8 cellular contexts compared by ENCODE assay signal in genomic region chr19:37979547-37980082, GRCh38.
DNase-seq lines count a peak whose midpoint lies in the region; ATAC-seq and TF ChIP-seq lines count a peak whose summit lies in the region.

No MANE protein-coding gene starts in this region.

- no peaks in the 10 kb centered on the region for H4K20me1 ChIP-seq in H9 (ENCODE audit: control insufficient read depth, insufficient read depth, insufficient read length)

- CTCF ChIA-PET in Calu3 (lab: Charles Lee), result no interaction called here

- no peak overlapping the region for H4K5ac ChIP-seq in H9 (ENCODE audit: insufficient read length, low read depth, low read length)

- no peaks in the 10 kb centered on the region for H3K4me1 ChIP-seq in H9 (ENCODE audit: insufficient read depth, low read length)

- peak; percentile 70 for ATAC-seq in left lobe of liver
- ATAC-seq in activated T-cell treated with anti-CD3 and anti-CD28 coated beads, Interleukin-2, amount 50 U/mL, for 72 hours (replicated peaks in 1 of 2), result no peak

- TF ChIP-seq CTCF in Calu3 (IDR thresholded peaks at IDR 0.05; ENCODE audit: unreplicated experiment) (no peak), H9 (conservative IDR thresholded peaks at IDR 0.05) (no peak)

- H2AK5ac ChIP-seq in H9 (ENCODE audit: insufficient read length, low read length), result no peak overlapping the region

- no peak overlapping the region for H3K56ac ChIP-seq in H9 (ENCODE audit: insufficient read length, low read depth, low read length)

- H3K14ac ChIP-seq in H9 (ENCODE audit: insufficient read depth, low read length), result peak overlapping the region; percentile 3; the same call in 1 of the 2 replicates

- H3K27me3 ChIP-seq in H9 (ENCODE audit: insufficient read depth, low read length), result no peaks in the 10 kb centered on the region
- H3K27me3 ChIP-seq in MG63, result no peaks in the 10 kb centered on the region

- H3K27ac ChIP-seq in H9 (ENCODE audit: insufficient read length, low read depth, low read length), result no peak overlapping the region

- BruUV-seq in Calu3 (replicated peaks; lab: Mats Ljungman, UMichigan), result no TSS peak

- no peak overlapping the region for H3K4me3 ChIP-seq in MG63

- H3K9ac ChIP-seq in H9 (ENCODE audit: extremely low read depth, insufficient read length, low read length), result no peak overlapping the region

- H2BK20ac ChIP-seq in H9 (ENCODE audit: low read depth, low read length, poor library complexity, severe bottlenecking), result no peak overlapping the region

- no peak overlapping the region for H3T11ph ChIP-seq in H9 (ENCODE audit: low read length)

- H3K4me1 Mint-ChIP-seq in Calu3 (ENCODE audit: low read depth, unreplicated experiment) (peaks cover 27% of the 10 kb centered on the region), H9 (peaks cover 28 to 30% of the 10 kb centered on the region in 2 experiments)
- no peaks in the 10 kb centered on the region for H3K4me1 Mint-ChIP-seq in activated T-cell treated with anti-CD3 and anti-CD28 coated beads, Interleukin-2, amount 50 U/mL, for 72 hours (ENCODE audit: low read depth)

- DNase-seq in Calu3, result peak; percentile 45
- DNase-seq in H9, result no peak
- peak; percentile 11 for DNase-seq in NCI-H446 treated with DMSO at 0.1 percent for 48 hours (lab: John Stamatoyannopoulos, UW)
- DNase-seq in left lobe of liver (ENCODE audit: low spot score), result no peak
- DNase-seq in ecto neural progenitor cell (ENCODE audit: low spot score), result no peak
- no peak for DNase-seq in activated CD4-positive, alpha-beta T cell treated with anti-CD3 and anti-CD28 coated beads for 1 hour
- DNase-seq in activated T-cell treated with anti-CD3 and anti-CD28 coated beads, Interleukin-2, amount 50 U/mL, for 72 hours, result no peak
- DNase-seq in MG63, result no peak

- 0 out of 2 replicates have a peak, but pooled peaks cover 2% of the 10 kb centered on the region for H3K36me3 ChIP-seq in MG63

- WGBS in H9 (ENCODE audit: extremely low coverage, insufficient read length, low lambda C conversion rate), result no CpG with 5 or more reads among the region's 13 CpGs

- peaks cover 4% of the 10 kb centered on the region for H3K79me1 ChIP-seq in H9 (ENCODE audit: insufficient read depth, low read depth, low read length, poor library complexity, severe bottlenecking)

- H3K4me2 ChIP-seq in H9 (ENCODE audit: insufficient read depth, insufficient read length, low read length), result no peak overlapping the region

- H2BK12ac ChIP-seq in H9 (ENCODE audit: insufficient read length, low read depth, low read length), result no peak overlapping the region

- H3K79me2 ChIP-seq in H9 (ENCODE audit: insufficient read depth, low read length), result no peaks in the 10 kb centered on the region; the same call in 1 of the 2 replicates

- no peaks in the 10 kb centered on the region for H3K23me2 ChIP-seq in H9 (ENCODE audit: insufficient read length, low read depth, low read length, poor library complexity, severe bottlenecking)

- H3K9me3 ChIP-seq in H9 (ENCODE audit: control insufficient read depth, low read depth, low read length), result no peaks in the 10 kb centered on the region
- no peaks in the 10 kb centered on the region for H3K9me3 ChIP-seq in MG63

- H3K23ac ChIP-seq in H9 (ENCODE audit: insufficient read length, low read depth, low read length), result no peak overlapping the region

- no peak overlapping the region for H3K4me3 Mint-ChIP-seq in Calu3 (ENCODE audit: low read depth, unreplicated experiment)
- no peak overlapping the region for H3K4me3 Mint-ChIP-seq in H9
- no peak overlapping the region for H3K4me3 Mint-ChIP-seq in activated T-cell treated with anti-CD3 and anti-CD28 coated beads, Interleukin-2, amount 50 U/mL, for 72 hours

- H2BK120ac ChIP-seq in H9 (ENCODE audit: low read depth, low read length, poor library complexity, severe bottlenecking), result no peak overlapping the region

- H3K27me3 Mint-ChIP-seq in Calu3 (ENCODE audit: unreplicated experiment), result no peaks in the 10 kb centered on the region
- no peaks in the 10 kb centered on the region for H3K27me3 Mint-ChIP-seq in H9 (ENCODE audit: low read depth)
- no peaks in the 10 kb centered on the region for H3K27me3 Mint-ChIP-seq in activated T-cell treated with anti-CD3 and anti-CD28 coated beads, Interleukin-2, amount 50 U/mL, for 72 hours (ENCODE audit: low read depth)

- H3K18ac ChIP-seq in H9 (ENCODE audit: insufficient read length, low read depth, low read length), result no peak overlapping the region

- H3K9me3 Mint-ChIP-seq in Calu3 (ENCODE audit: low read depth, unreplicated experiment) (no peaks in the 10 kb centered on the region), H9 (no peaks in the 10 kb centered on the region)
- peaks cover 0 to 2% of the 10 kb centered on the region in 2 donors for H3K9me3 Mint-ChIP-seq in activated T-cell treated with anti-CD3 and anti-CD28 coated beads, Interleukin-2, amount 50 U/mL, for 72 hours

- no peak overlapping the region for H2AFZ ChIP-seq in H9 (ENCODE audit: low read length)

- intact Hi-C loops in Calu3 (cut with micrococcal nuclease; ENCODE audit: unreplicated experiment), result loop anchor here (5.0 kb wide), 1 partner anchor 72 kb away; the partner anchor contains the start of genes SIPA1L3 and WDR87

- no peak overlapping the region for H4K8ac ChIP-seq in H9 (replicated peaks; ENCODE audit: insufficient read length, low read depth, low read length)

- H2BK5ac ChIP-seq in H9 (ENCODE audit: insufficient read length, low read length), result no peak overlapping the region

- H3K27ac Mint-ChIP-seq in Calu3 (ENCODE audit: unreplicated experiment) (no peak overlapping the region), H9 (peak overlapping the region in 2 of 3 experiments; percentile 72 to 92; a peak in 5 of 7 replicates)
- H3K27ac Mint-ChIP-seq in activated T-cell treated with anti-CD3 and anti-CD28 coated beads, Interleukin-2, amount 50 U/mL, for 72 hours, result no peak overlapping the region

- peaks cover 3% of the 10 kb centered on the region for H3K36me3 Mint-ChIP-seq in Calu3 (ENCODE audit: insufficient read depth, unreplicated experiment)
- peaks cover 2 to 6% (median 5%) of the 10 kb centered on the region in 3 experiments; a peak in 5 of 7 replicates for H3K36me3 Mint-ChIP-seq in H9 (ENCODE audit: insufficient read depth in 1 of 3, low read depth in 3 of 3)
- H3K36me3 Mint-ChIP-seq in activated T-cell treated with anti-CD3 and anti-CD28 coated beads, Interleukin-2, amount 50 U/mL, for 72 hours (ENCODE audit: insufficient read depth in 2 of 2), result peaks cover 0 to 2% of the 10 kb centered on the region in 2 donors

- H2BK15ac ChIP-seq in H9 (ENCODE audit: low read depth, low read length), result no peak overlapping the region

- H4K91ac ChIP-seq in H9 (ENCODE audit: insufficient read length, low read depth, low read length), result no peak overlapping the region

- H3K4ac ChIP-seq in H9 (ENCODE audit: low read depth, low read length), result no peak overlapping the region

Comparison
In these comparisons a context has a peak if more than half of its experiments do, and no peak if none do; other contexts are left out.
1. DNase-seq: peak in Calu3 (single experiment) and NCI-H446 treated with DMSO at 0.1 percent for 48 hours (single experiment); none in H9 (single experiment), left lobe of liver (single experiment), ecto neural progenitor cell (single experiment), activated CD4-positive, alpha-beta T cell treated with anti-CD3 and anti-CD28 coated beads for 1 hour (single experiment), activated T-cell treated with anti-CD3 and anti-CD28 coated beads, Interleukin-2, amount 50 U/mL, for 72 hours (0 of 2) and MG63 (single experiment).
2. H3K27ac Mint-ChIP-seq: peak in H9 (2 of 3); none in Calu3 (single experiment) and activated T-cell treated with anti-CD3 and anti-CD28 coated beads, Interleukin-2, amount 50 U/mL, for 72 hours (single experiment).